In the genomic region with DNA sequence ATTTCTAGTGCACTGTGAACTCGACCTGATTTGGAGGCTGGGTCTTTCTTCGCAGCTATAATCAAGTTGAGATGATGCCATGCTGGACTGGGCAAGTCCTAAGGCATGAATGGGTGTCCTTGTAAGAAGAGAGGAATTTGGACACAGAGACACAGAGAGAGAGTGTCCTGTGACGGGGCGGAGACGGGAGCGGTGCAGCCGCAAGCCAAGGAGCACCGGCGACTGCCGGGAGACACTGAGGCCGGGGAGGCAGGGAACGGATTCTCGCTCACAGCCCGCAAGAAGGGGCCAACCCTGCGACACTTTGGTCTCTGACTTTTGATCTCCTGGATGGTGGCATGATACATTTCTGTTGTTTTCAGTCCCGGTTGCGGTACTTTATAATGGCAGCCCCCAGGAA, we compare ENCODE assay signal across 20 cellular contexts. TPM values are rescaled to one million over a fixed set of nuclear protein-coding genes. Genes with fewer than 3 reads are reported as not detected.
"Had no signal": no experiment of that assay in that cellular context is flagged by ENCODE, and none has a peak within 500 bp of the region (broad histone marks: within the 10 kb centered on the region; RNA-seq: fewer than 3 reads in every experiment).

No MANE protein-coding gene starts in this region.

- DNase-seq: Kasumi-1, MM.1S, NCI-H1092 treated with DMSO at 0.1 percent for 48 hours, NCI-H1436, NCI-H187, NCI-H2029, NCI-H2081 treated with DMSO at 0.1 percent for 48 hours, NCI-H2171, NCI-H226, NCI-H446, NCI-H510A, NCI-H524 treated with DMSO at 0.1 percent for 48 hours, NCI-H69, NCI-H774, Right ventricle myocardium superior, RPMI8226, SIG-M5 had no signal

- H3K4me3 Mint-ChIP-seq: IgD-negative memory B cell had no signal

- ATAC-seq: K562 had no signal

- H3K36me3 Mint-ChIP-seq: IgD-negative memory B cell had no signal

- H3K9me3 Mint-ChIP-seq: IgD-negative memory B cell had no signal

- H3K27ac Mint-ChIP-seq: IgD-negative memory B cell had no signal

RNA-seq across cellular contexts. Expression of a gene that starts 22.4 kb away (rescaled TPM):
- total RNA-seq: SJSA1 had no signal
- polyA plus RNA-seq: K562 had no signal
